In genomic region chr4:94676910-94677309, GRCh38 we compare ENCODE assay signal across 2 cellular contexts.
TF ChIP-seq lines count a peak whose summit lies in the region.

No MANE protein-coding gene starts in this region.

TF ChIP-seq in SK-N-SH treated with all-trans-retinoic acid at 6 μM for 48 hours, 23 proteins besides CTCF, POLR2A, EP300 and RAD21 (continued from another document):
- TF ChIP-seq PATZ1 (CRISPR knock-in tag; IDR thresholded peaks at IDR 0.05; ENCODE audit: borderline replicate concordance) (no peak), BACH2 (CRISPR knock-in tag; IDR thresholded peaks at IDR 0.05; ENCODE audit: borderline replicate concordance) (no peak), ZNF70 (CRISPR knock-in tag; IDR thresholded peaks at IDR 0.05) (no peak), ZFP30 (CRISPR knock-in tag; IDR thresholded peaks at IDR 0.05) (no peak), PPARA (CRISPR knock-in tag; IDR thresholded peaks at IDR 0.05; ENCODE audit: borderline replicate concordance) (no peak), OSR1 (CRISPR knock-in tag; IDR thresholded peaks at IDR 0.05) (no peak), ZC3H10 (CRISPR knock-in tag; IDR thresholded peaks at IDR 0.05) (no peak), ARNTL (CRISPR knock-in tag; IDR thresholded peaks at IDR 0.05; ENCODE audit: borderline replicate concordance, low read depth) (no peak), ESRRG (CRISPR knock-in tag; IDR thresholded peaks at IDR 0.05) (no peak)

TF ChIP-seq in SK-N-SH, 30 proteins besides CTCF, POLR2A, EP300 and RAD21 (continued from another document):
- TF ChIP-seq PBX3 (IDR thresholded peaks at IDR 0.05) (no peak), MEF2A (IDR thresholded peaks at IDR 0.05; ENCODE audit: borderline replicate concordance, low read depth) (no peak), USF1 (IDR thresholded peaks at IDR 0.05; ENCODE audit: borderline replicate concordance, low read depth) (no peak), REST (IDR thresholded peaks at IDR 0.05; ENCODE audit: low read depth, low read length) (no peak)
